1 cellular context compared by ENCODE assay signal in the genomic region with DNA sequence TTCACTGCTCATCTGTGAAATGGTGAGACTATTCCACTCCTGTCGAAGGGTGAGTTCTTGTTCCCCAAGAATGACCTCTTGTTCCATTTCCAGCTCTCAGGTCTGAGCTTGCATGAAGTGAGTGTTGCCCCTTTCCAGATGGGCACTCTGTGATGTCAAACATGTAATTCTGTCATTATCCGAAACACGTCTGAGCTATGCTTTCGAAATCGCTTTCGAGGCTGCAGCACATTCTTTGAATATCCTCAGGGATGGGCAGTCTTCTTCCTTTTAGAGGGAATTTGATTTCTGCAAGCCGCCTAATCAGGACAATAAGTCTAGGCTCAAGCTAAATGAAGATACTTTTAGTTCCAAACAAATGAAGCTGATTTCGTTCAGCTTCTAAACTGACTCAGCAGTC.
TF ChIP-seq lines count a peak whose summit lies in the region.

No MANE protein-coding gene starts in this region.

TF ChIP-seq in K562, 482 proteins besides CTCF, POLR2A, EP300 and RAD21:
- no peak for TF ChIP-seq ETS2 (tag; IDR thresholded peaks at IDR 0.05; ENCODE audit: borderline replicate concordance, poor library complexity, severe bottlenecking)
- no peak for TF ChIP-seq CEBPG (CRISPR knock-in tag; IDR thresholded peaks at IDR 0.05)
- TF ChIP-seq CEBPG (tag; conservative IDR thresholded peaks at IDR 0.05 in 1 of 2, IDR thresholded peaks at IDR 0.05 in 1 of 2), result no peak
- TF ChIP-seq, protein P1, sequence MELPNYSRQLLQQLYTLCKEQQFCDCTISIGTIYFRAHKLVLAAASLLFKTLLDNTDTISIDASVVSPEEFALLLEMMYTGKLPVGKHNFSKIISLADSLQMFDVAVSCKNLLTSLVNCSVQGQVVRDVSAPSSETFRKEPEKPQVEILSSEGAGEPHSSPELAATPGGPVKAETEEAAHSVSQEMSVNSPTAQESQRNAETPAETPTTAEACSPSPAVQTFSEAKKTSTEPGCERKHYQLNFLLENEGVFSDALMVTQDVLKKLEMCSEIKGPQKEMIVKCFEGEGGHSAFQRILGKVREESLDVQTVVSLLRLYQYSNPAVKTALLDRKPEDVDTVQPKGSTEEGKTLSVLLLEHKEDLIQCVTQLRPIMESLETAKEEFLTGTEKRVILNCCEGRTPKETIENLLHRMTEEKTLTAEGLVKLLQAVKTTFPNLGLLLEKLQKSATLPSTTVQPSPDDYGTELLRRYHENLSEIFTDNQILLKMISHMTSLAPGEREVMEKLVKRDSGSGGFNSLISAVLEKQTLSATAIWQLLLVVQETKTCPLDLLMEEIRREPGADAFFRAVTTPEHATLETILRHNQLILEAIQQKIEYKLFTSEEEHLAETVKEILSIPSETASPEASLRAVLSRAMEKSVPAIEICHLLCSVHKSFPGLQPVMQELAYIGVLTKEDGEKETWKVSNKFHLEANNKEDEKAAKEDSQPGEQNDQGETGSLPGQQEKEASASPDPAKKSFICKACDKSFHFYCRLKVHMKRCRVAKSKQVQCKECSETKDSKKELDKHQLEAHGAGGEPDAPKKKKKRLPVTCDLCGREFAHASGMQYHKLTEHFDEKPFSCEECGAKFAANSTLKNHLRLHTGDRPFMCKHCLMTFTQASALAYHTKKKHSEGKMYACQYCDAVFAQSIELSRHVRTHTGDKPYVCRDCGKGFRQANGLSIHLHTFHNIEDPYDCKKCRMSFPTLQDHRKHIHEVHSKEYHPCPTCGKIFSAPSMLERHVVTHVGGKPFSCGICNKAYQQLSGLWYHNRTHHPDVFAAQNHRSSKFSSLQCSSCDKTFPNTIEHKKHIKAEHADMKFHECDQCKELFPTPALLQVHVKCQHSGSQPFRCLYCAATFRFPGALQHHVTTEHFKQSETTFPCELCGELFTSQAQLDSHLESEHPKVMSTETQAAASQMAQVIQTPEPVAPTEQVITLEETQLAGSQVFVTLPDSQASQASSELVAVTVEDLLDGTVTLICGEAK (IDR thresholded peaks at IDR 0.05), result 0 out of 2 replicates have a peak, but pooled peaks have one; percentile 41
- TF ChIP-seq, protein P1 (CRISPR knock-in tag; IDR thresholded peaks at IDR 0.05), result no peak
- no peak for TF ChIP-seq RBM34 (IDR thresholded peaks at IDR 0.05; ENCODE audit: borderline replicate concordance, insufficient read depth, low read length)
- no peak for TF ChIP-seq MAFF (IDR thresholded peaks at IDR 0.05; ENCODE audit: low read length)
